Comparison of ENCODE assay signal across 21 cellular contexts in the genomic region with DNA sequence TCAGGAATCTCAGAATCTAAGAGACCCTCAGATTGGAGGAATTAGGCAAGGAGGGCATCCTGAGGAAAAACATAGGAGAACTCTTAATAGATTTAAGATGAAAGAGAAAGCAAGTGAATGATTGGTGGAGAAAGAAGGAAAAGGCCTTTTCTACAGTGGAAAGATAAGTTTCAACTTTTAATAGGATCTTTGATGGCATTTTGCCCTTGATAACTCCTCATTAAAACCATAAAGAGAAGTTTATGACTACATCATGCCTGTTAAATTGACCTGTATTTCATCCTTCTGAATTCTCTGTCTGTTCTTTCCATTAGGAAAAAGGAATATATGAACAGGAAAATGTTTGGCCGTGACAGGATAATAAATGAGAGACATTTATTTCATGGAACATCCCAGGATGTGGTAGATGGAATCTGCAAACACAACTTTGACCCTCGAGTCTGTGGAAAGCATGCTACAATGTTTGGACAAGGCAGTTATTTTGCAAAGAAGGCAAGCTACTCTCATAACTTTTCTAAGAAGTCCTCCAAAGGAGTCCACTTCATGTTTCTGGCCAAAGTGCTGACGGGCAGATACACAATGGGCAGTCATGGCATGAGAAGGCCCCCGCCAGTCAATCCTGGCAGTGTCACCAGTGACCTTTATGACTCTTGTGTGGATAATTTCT. TPM values are rescaled to one million over a fixed set of nuclear protein-coding genes. Genes with fewer than 3 reads are reported as not detected.
DNase-seq lines count a peak whose midpoint lies in the region; ATAC-seq lines count a peak whose summit lies in the region.
"Had no signal": no experiment of that assay in that cellular context is flagged by ENCODE, and none has a peak within 500 bp of the region (broad histone marks: within the 10 kb centered on the region; RNA-seq: fewer than 3 reads in every experiment).

No MANE protein-coding gene starts in this region.

- intact Hi-C loops in left colon (cut with DNase I, micrococcal nuclease), result no loop called here

- no peaks in the 10 kb centered on the region for H3K9me3 Mint-ChIP-seq in activated T-cell treated with anti-CD3 and anti-CD28 coated beads, Interleukin-2, amount 50 U/mL, for 72 hours
- H3K9me3 Mint-ChIP-seq in activated T-helper 17 cell treated with anti-CD3 and anti-CD28 coated beads, Interleukin-2, amount 50 U/mL, for 72 hours, result no peaks in the 10 kb centered on the region
- no peaks in the 10 kb centered on the region for H3K9me3 Mint-ChIP-seq in stimulated activated memory B cell treated with anti-CD40 and anti-IgM and Interleukin-4, amounts not matched to agents 10 μg/mL and 1 μg/mL and 100 μg/mL, for 72 hours
- H3K9me3 Mint-ChIP-seq: activated T-cell treated with anti-CD3 and anti-CD28 coated beads, Interleukin-2, amount 50 U/mL, for 4 hours; natural killer cell had no signal

- no peak overlapping the region for H3K4me3 Mint-ChIP-seq in activated T-cell treated with anti-CD3 and anti-CD28 coated beads, Interleukin-2, amount 50 U/mL, for 72 hours
- H3K4me3 Mint-ChIP-seq in activated T-helper 17 cell treated with anti-CD3 and anti-CD28 coated beads, Interleukin-2, amount 50 U/mL, for 72 hours, result no peak overlapping the region
- H3K4me3 Mint-ChIP-seq in stimulated activated memory B cell treated with anti-CD40 and anti-IgM and Interleukin-4, amounts not matched to agents 10 μg/mL and 1 μg/mL and 100 μg/mL, for 72 hours, result no peak overlapping the region
- H3K4me3 Mint-ChIP-seq: activated T-cell treated with anti-CD3 and anti-CD28 coated beads, Interleukin-2, amount 50 U/mL, for 4 hours; natural killer cell had no signal

- H3K4me1 ChIP-seq in effector memory CD4-positive, alpha-beta T cell (ENCODE audit: control insufficient read depth, insufficient read depth, low read length, poor library complexity, severe bottlenecking), result no peaks in the 10 kb centered on the region
- H3K4me1 ChIP-seq: ascending aorta, Caco-2, sigmoid colon had no signal

- H3K36me3 Mint-ChIP-seq in activated T-cell treated with anti-CD3 and anti-CD28 coated beads, Interleukin-2, amount 50 U/mL, for 72 hours (ENCODE audit: insufficient read depth in 2 of 2), result peaks cover 7 to 23% of the 10 kb centered on the region in 2 donors
- peaks cover 100% of the 10 kb centered on the region for H3K36me3 Mint-ChIP-seq in activated T-helper 17 cell treated with anti-CD3 and anti-CD28 coated beads, Interleukin-2, amount 50 U/mL, for 72 hours (ENCODE audit: low read depth)
- H3K36me3 Mint-ChIP-seq in stimulated activated memory B cell treated with anti-CD40 and anti-IgM and Interleukin-4, amounts not matched to agents 10 μg/mL and 1 μg/mL and 100 μg/mL, for 72 hours, result peaks cover 45% of the 10 kb centered on the region

- H3K27ac Mint-ChIP-seq in activated T-cell treated with anti-CD3 and anti-CD28 coated beads, Interleukin-2, amount 50 U/mL, for 72 hours, result peak overlapping the region; percentile 84
- peak overlapping the region; percentile 74 for H3K27ac Mint-ChIP-seq in activated T-helper 17 cell treated with anti-CD3 and anti-CD28 coated beads, Interleukin-2, amount 50 U/mL, for 72 hours
- H3K27ac Mint-ChIP-seq in stimulated activated memory B cell treated with anti-CD40 and anti-IgM and Interleukin-4, amounts not matched to agents 10 μg/mL and 1 μg/mL and 100 μg/mL, for 72 hours, result peak overlapping the region; percentile 15

- no peak for DNase-seq in activated T-cell treated with anti-CD3 and anti-CD28 coated beads, Interleukin-2, amount 50 U/mL, for 72 hours
- no peak for DNase-seq in activated T-cell treated with anti-CD3 and anti-CD28 coated beads, Interleukin-2, amount 50 U/mL, for 1 hour
- DNase-seq in left colon, result no peak
- DNase-seq in effector memory CD4-positive, alpha-beta T cell, result no peak
- no peak for DNase-seq in stimulated activated CD4-positive, alpha-beta T cell treated with anti-CD3 and anti-CD28 coated beads, Interleukin-15, amount 100 ng/mL, for 24 hours
- DNase-seq: activated naive CD4-positive, alpha-beta T cell treated with anti-CD3 and anti-CD28 coated beads, Interleukin-2, amount 50 U/mL, for 16 hours; activated T-cell treated with anti-CD3 and anti-CD28 coated beads, Interleukin-2, amount 50 U/mL, for 4 hours; Caco-2; DND-41; glutamatergic neuron; IMR-90; mesendoderm; natural killer cell; NCI-H1436; NCI-H524; sigmoid colon; substantia nigra had no signal

- no peak overlapping the region for H3K27ac ChIP-seq in effector memory CD4-positive, alpha-beta T cell (ENCODE audit: insufficient read depth, low read length, poor library complexity, severe bottlenecking)
- H3K27ac ChIP-seq: ascending aorta, sigmoid colon had no signal

- peaks cover 42% of the 10 kb centered on the region for H3K36me3 ChIP-seq in effector memory CD4-positive, alpha-beta T cell (ENCODE audit: control insufficient read depth, insufficient read depth, low read length)

- ATAC-seq in activated T-cell treated with anti-CD3 and anti-CD28 coated beads, Interleukin-2, amount 50 U/mL, for 72 hours (replicated peaks in 1 of 2), result no peak
- ATAC-seq in activated T-helper 17 cell treated with anti-CD3 and anti-CD28 coated beads, Interleukin-2, amount 50 U/mL, for 72 hours (replicated peaks), result no peak
- ATAC-seq in left colon, result peak; percentile 87
- ATAC-seq in stimulated activated memory B cell treated with anti-CD40 and anti-IgM and Interleukin-4, amounts not matched to agents 10 μg/mL and 1 μg/mL and 100 μg/mL, for 72 hours, result no peak
- ATAC-seq in GM19035 (IDR thresholded peaks at IDR 0.05; ENCODE audit: unreplicated experiment), result no peak
- ATAC-seq: activated T-cell treated with anti-CD3 and anti-CD28 coated beads, Interleukin-2, amount 50 U/mL, for 4 hours; natural killer cell had no signal

- no peaks in the 10 kb centered on the region for H3K4me1 Mint-ChIP-seq in activated T-cell treated with anti-CD3 and anti-CD28 coated beads, Interleukin-2, amount 50 U/mL, for 72 hours (ENCODE audit: low read depth)
- peaks cover 19% of the 10 kb centered on the region for H3K4me1 Mint-ChIP-seq in activated T-helper 17 cell treated with anti-CD3 and anti-CD28 coated beads, Interleukin-2, amount 50 U/mL, for 72 hours
- H3K4me1 Mint-ChIP-seq in stimulated activated memory B cell treated with anti-CD40 and anti-IgM and Interleukin-4, amounts not matched to agents 10 μg/mL and 1 μg/mL and 100 μg/mL, for 72 hours, result peaks cover 14% of the 10 kb centered on the region

- no peaks in the 10 kb centered on the region for H3K27me3 ChIP-seq in effector memory CD4-positive, alpha-beta T cell (replicated peaks; ENCODE audit: control insufficient read depth, insufficient read depth, low read length, poor library complexity, severe bottlenecking)
- H3K27me3 ChIP-seq: ascending aorta, sigmoid colon had no signal

- no peak overlapping the region for H3K4me3 ChIP-seq in effector memory CD4-positive, alpha-beta T cell (ENCODE audit: insufficient read depth, low read depth, low read length, poor library complexity, severe bottlenecking)
- H3K4me3 ChIP-seq: ascending aorta, sigmoid colon had no signal

- no peaks in the 10 kb centered on the region for H3K27me3 Mint-ChIP-seq in activated T-cell treated with anti-CD3 and anti-CD28 coated beads, Interleukin-2, amount 50 U/mL, for 72 hours (ENCODE audit: low read depth)
- no peaks in the 10 kb centered on the region for H3K27me3 Mint-ChIP-seq in activated T-helper 17 cell treated with anti-CD3 and anti-CD28 coated beads, Interleukin-2, amount 50 U/mL, for 72 hours
- no peaks in the 10 kb centered on the region for H3K27me3 Mint-ChIP-seq in stimulated activated memory B cell treated with anti-CD40 and anti-IgM and Interleukin-4, amounts not matched to agents 10 μg/mL and 1 μg/mL and 100 μg/mL, for 72 hours

- H3K9me3 ChIP-seq in effector memory CD4-positive, alpha-beta T cell (ENCODE audit: control insufficient read depth, low read length), result no peaks in the 10 kb centered on the region
- H3K9me3 ChIP-seq: ascending aorta, Caco-2, sigmoid colon had no signal

RNA-seq across cellular contexts. Expression of gene TIPARP, which starts 30.1 kb away (rescaled TPM):
- total RNA-seq in activated T-cell treated with anti-CD3 and anti-CD28 coated beads, Interleukin-2, amount 50 U/mL, for 72 hours, result 10 to 100 TPM; 21.3 to 21.6 TPM
- 10 to 100 TPM; 44.4 to 57.3 TPM for total RNA-seq in activated T-helper 17 cell treated with anti-CD3 and anti-CD28 coated beads, Interleukin-2, amount 50 U/mL, for 72 hours
- total RNA-seq in left colon, result 10 to 100 TPM; 31.1 to 33.9 TPM

Comparison
In these comparisons a context has a peak if more than half of its experiments do, and no peak if none do; other contexts are left out.
1. H3K27ac Mint-ChIP-seq: peak in every context shown above with its lines; median percentile 84 in activated T-cell treated with anti-CD3 and anti-CD28 coated beads, Interleukin-2, amount 50 U/mL, for 72 hours; 74 in activated T-helper 17 cell treated with anti-CD3 and anti-CD28 coated beads, Interleukin-2, amount 50 U/mL, for 72 hours; 15 in stimulated activated memory B cell treated with anti-CD40 and anti-IgM and Interleukin-4, amounts not matched to agents 10 μg/mL and 1 μg/mL and 100 μg/mL, for 72 hours.